28 cellular contexts compared by ENCODE assay signal in the genomic region with DNA sequence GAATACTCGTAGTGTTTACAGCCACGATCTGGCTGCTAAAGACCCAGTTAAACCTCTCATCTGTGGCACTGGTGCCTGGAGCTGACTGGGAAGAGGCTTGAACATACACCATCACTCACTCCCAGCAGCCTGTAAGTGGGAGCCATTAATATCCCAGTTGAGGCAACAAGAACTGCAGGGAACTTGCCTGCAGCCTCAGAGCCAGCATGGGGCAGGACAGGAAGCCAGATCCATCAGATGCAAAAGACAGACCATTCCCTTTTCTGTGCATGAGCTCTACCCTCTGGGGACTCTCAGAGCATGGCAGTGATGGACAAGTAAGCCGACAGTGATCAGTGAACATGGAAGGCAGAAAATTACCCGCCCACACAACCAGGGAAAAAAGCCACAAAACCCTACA.
"Had no signal": no experiment of that assay in that cellular context is flagged by ENCODE, and none has a peak within 500 bp of the region (broad histone marks: within the 10 kb centered on the region; RNA-seq: fewer than 3 reads in every experiment).

No MANE protein-coding gene starts in this region.

- H3K27me3 ChIP-seq: body of pancreas had no signal

- H3K36me3 Mint-ChIP-seq: activated CD8-positive, alpha-beta memory T cell treated with anti-CD3 and anti-CD28 coated beads, Interleukin-2, amount 10 ng/mL, durations not matched to agents 7 days and 5 days; activated naive CD8-positive, alpha-beta T cell had no signal

- H3K9me3 Mint-ChIP-seq: activated CD8-positive, alpha-beta T cell treated with anti-CD3 and anti-CD28 coated beads for 36 hours; activated T-cell treated with anti-CD3 and anti-CD28 coated beads, Interleukin-2, amount 50 U/mL, for 24 hours; activated T-cell treated with anti-CD3 and anti-CD28 coated beads, Interleukin-2, amount 50 U/mL, for 72 hours; T-helper 2 cell treated with Interferon-gamma antibody and Interleukin-4, amounts not matched to agents 5 μg/mL and 100 μg/mL, for 36 hours had no signal

- H3K27ac ChIP-seq: body of pancreas, epithelial cell of prostate, esophagus squamous epithelium, gastroesophageal sphincter, heart right ventricle had no signal

- H3K4me1 ChIP-seq: body of pancreas, esophagus squamous epithelium, gastroesophageal sphincter, heart right ventricle had no signal

- H3K4me3 ChIP-seq: body of pancreas, esophagus squamous epithelium, gastroesophageal sphincter, heart right ventricle had no signal

- ATAC-seq: activated CD8-positive, alpha-beta memory T cell treated with anti-CD3 and anti-CD28 coated beads, Interleukin-2, amount 10 ng/mL, durations not matched to agents 7 days and 5 days; activated CD8-positive, alpha-beta T cell treated with anti-CD3 and anti-CD28 coated beads for 36 hours; activated T-cell treated with anti-CD3 and anti-CD28 coated beads, Interleukin-2, amount 50 U/mL, for 72 hours; body of pancreas; gastroesophageal sphincter; heart right ventricle; T-helper 17 cell had no signal

- H3K4me3 Mint-ChIP-seq: activated CD8-positive, alpha-beta memory T cell treated with anti-CD3 and anti-CD28 coated beads, Interleukin-2, amount 10 ng/mL, durations not matched to agents 7 days and 5 days; activated CD8-positive, alpha-beta T cell treated with anti-CD3 and anti-CD28 coated beads for 36 hours; activated naive CD8-positive, alpha-beta T cell; activated T-cell treated with anti-CD3 and anti-CD28 coated beads, Interleukin-2, amount 50 U/mL, for 24 hours; activated T-cell treated with anti-CD3 and anti-CD28 coated beads, Interleukin-2, amount 50 U/mL, for 72 hours; T-helper 17 cell; T-helper 2 cell treated with Interferon-gamma antibody and Interleukin-4, amounts not matched to agents 5 μg/mL and 100 μg/mL, for 36 hours had no signal

- H3K4me1 Mint-ChIP-seq: activated CD8-positive, alpha-beta memory T cell treated with anti-CD3 and anti-CD28 coated beads, Interleukin-2, amount 10 ng/mL, durations not matched to agents 7 days and 5 days had no signal

- H3K36me3 ChIP-seq: esophagus squamous epithelium, gastroesophageal sphincter, heart right ventricle had no signal

- DNase-seq: activated CD4-positive, alpha-beta T cell treated with anti-CD3 and anti-CD28 coated beads for 1 hour; activated CD4-positive, alpha-beta T cell treated with anti-CD3 and anti-CD28 coated beads for 48 hours; activated CD4-positive, alpha-beta T cell treated with anti-CD3 and anti-CD28 coated beads, Interleukin-2, amount 50 U/mL, for 1 hour; activated CD4-positive, alpha-beta T cell treated with anti-CD3 and anti-CD28 coated beads, Interleukin-2, amount 50 U/mL, for 48 hours; activated CD8-positive, alpha-beta memory T cell treated with anti-CD3 and anti-CD28 coated beads, Interleukin-2, amount 50 U/mL, for 4 hours; activated CD8-positive, alpha-beta T cell treated with anti-CD3 and anti-CD28 coated beads for 36 hours; activated gamma-delta T cell; activated naive CD4-positive, alpha-beta T cell; activated naive CD4-positive, alpha-beta T cell treated with anti-CD3 and anti-CD28 coated beads, Interleukin-2, amount 50 U/mL, for 16 hours; activated T-cell treated with anti-CD3 and anti-CD28 coated beads for 4 hours; activated T-cell treated with anti-CD3 and anti-CD28 coated beads, Interleukin-2, amount 50 U/mL, for 24 hours; activated T-cell treated with anti-CD3 and anti-CD28 coated beads, Interleukin-2, amount 50 U/mL, for 72 hours; amniotic stem cell; anterior cingulate cortex; body of pancreas; caudate nucleus; effector CD8-positive, alpha-beta T cell; esophagus squamous epithelium; foreskin melanocyte; heart right ventricle; T-helper 1 cell; T-helper 17 cell; T1000 had no signal

- H3K9me3 ChIP-seq: body of pancreas, esophagus squamous epithelium, gastroesophageal sphincter, heart right ventricle had no signal

- H3K27ac Mint-ChIP-seq: activated CD8-positive, alpha-beta memory T cell treated with anti-CD3 and anti-CD28 coated beads, Interleukin-2, amount 10 ng/mL, durations not matched to agents 7 days and 5 days; activated CD8-positive, alpha-beta T cell treated with anti-CD3 and anti-CD28 coated beads for 36 hours; activated naive CD8-positive, alpha-beta T cell; activated T-cell treated with anti-CD3 and anti-CD28 coated beads, Interleukin-2, amount 50 U/mL, for 24 hours; activated T-cell treated with anti-CD3 and anti-CD28 coated beads, Interleukin-2, amount 50 U/mL, for 72 hours; T-helper 17 cell; T-helper 2 cell treated with Interferon-gamma antibody and Interleukin-4, amounts not matched to agents 5 μg/mL and 100 μg/mL, for 36 hours had no signal
